In genomic region chr19:4173479-4174211, GRCh38 we compare ENCODE assay signal across 17 cellular contexts. TPM values are rescaled to one million over a fixed set of nuclear protein-coding genes. Genes with fewer than 3 reads are reported as not detected.
DNase-seq lines count a peak whose midpoint lies in the region; TF ChIP-seq lines count a peak whose summit lies in the region.
"Had no signal": no experiment of that assay in that cellular context is flagged by ENCODE, and none has a peak within 500 bp of the region (broad histone marks: within the 10 kb centered on the region; RNA-seq: fewer than 3 reads in every experiment).

No MANE protein-coding gene starts in this region.

- POLR2A ChIA-PET in SK-N-SH (lab: Yijun Ruan, JAX), result no interaction called here

- no peak overlapping the region for H3K9ac ChIP-seq in SK-N-SH
- H3K9ac ChIP-seq in iPS-15b (ENCODE audit: low read depth, low read length), result no peak overlapping the region
- no peak overlapping the region for H3K9ac ChIP-seq in parathyroid adenoma

- H3K4me2 ChIP-seq in SK-N-SH (peak overlapping the region; percentile 68), parathyroid adenoma (ENCODE audit: low read length) (no peak overlapping the region)

- H3K9me3 ChIP-seq in SK-N-SH (no peaks in the 10 kb centered on the region), iPS-15b (ENCODE audit: control insufficient read depth, insufficient read depth, low read length) (no peaks in the 10 kb centered on the region), parathyroid adenoma (ENCODE audit: control insufficient read depth, low read length) (no peaks in the 10 kb centered on the region), prostate gland (no peaks in the 10 kb centered on the region)
- H3K9me3 ChIP-seq: ascending aorta, right atrium auricular region, thoracic aorta had no signal

- H3F3A ChIP-seq in SK-N-SH (replicated peaks; ENCODE audit: insufficient read depth), result no peaks in the 10 kb centered on the region

- H3K4me1 ChIP-seq in SK-N-SH (ENCODE audit: control insufficient read depth in 1 of 2, insufficient read depth in 2 of 2, low read depth in 1 of 2, low read length in 1 of 2) (peaks cover 0 to 8% of the 10 kb centered on the region in 2 experiments; a peak in 1 of 4 replicates), iPS-15b (ENCODE audit: control insufficient read depth, insufficient read depth, low read length) (no peaks in the 10 kb centered on the region), parathyroid adenoma (peaks cover 2% of the 10 kb centered on the region), prostate gland (replicated peaks) (peaks cover 4% of the 10 kb centered on the region)
- H3K4me1 ChIP-seq: ascending aorta had no signal

- no peak for TF ChIP-seq RAD21 in SK-N-SH (IDR thresholded peaks at IDR 0.05; ENCODE audit: low read length)

- no peak overlapping the region for H3K27ac ChIP-seq in SK-N-SH (ENCODE audit: low read depth in 2 of 2, low read length in 1 of 2)
- H3K27ac ChIP-seq in parathyroid adenoma, result no peak overlapping the region
- H3K27ac ChIP-seq in prostate gland, result no peak overlapping the region
- H3K27ac ChIP-seq: ascending aorta, right atrium auricular region, thoracic aorta, VCaP had no signal

- H2AFZ ChIP-seq in SK-N-SH (ENCODE audit: low read depth) (no peak overlapping the region), parathyroid adenoma (peak overlapping the region; percentile 51)

- H4K20me1 ChIP-seq in SK-N-SH (ENCODE audit: insufficient read depth), result peaks cover 10% of the 10 kb centered on the region; the same call in 1 of the 2 replicates

- no peaks in the 10 kb centered on the region for H3K9me2 ChIP-seq in SK-N-SH

- TF ChIP-seq CTCF in SK-N-SH (IDR thresholded peaks at IDR 0.05), result no peak
- TF ChIP-seq CTCF in parathyroid adenoma (IDR thresholded peaks at IDR 0.05), result no peak
- TF ChIP-seq CTCF in prostate gland (IDR thresholded peaks at IDR 0.05), result no peak

- intact Hi-C loops in prostate gland (cut with DNase I), result no loop called here

- 48% methylated on average over 10 of the region's 11 CpGs for WGBS in SK-N-SH (ENCODE audit: low lambda C conversion rate)
- WGBS in prostate gland, result 35% methylated on average over 11 of the region's 11 CpGs

- TF ChIP-seq EP300 in SK-N-SH (IDR thresholded peaks at IDR 0.05; ENCODE audit: borderline replicate concordance in 1 of 2, low read depth in 1 of 2, low read length in 1 of 2), result no peak

- H3K36me3 ChIP-seq in SK-N-SH (replicated peaks in 1 of 2; ENCODE audit: control insufficient read depth in 1 of 2, insufficient read depth in 2 of 2, low read length in 1 of 2), result peaks cover 0 to 4% of the 10 kb centered on the region in 2 experiments
- peaks cover 2% of the 10 kb centered on the region for H3K36me3 ChIP-seq in iPS-15b (ENCODE audit: control insufficient read depth, insufficient read depth, low read length)
- H3K36me3 ChIP-seq in parathyroid adenoma (ENCODE audit: control insufficient read depth, insufficient read depth, low read length), result no peaks in the 10 kb centered on the region
- H3K36me3 ChIP-seq in prostate gland, result peaks cover 0 to 12% of the 10 kb centered on the region in 2 donors
- H3K36me3 ChIP-seq: right atrium auricular region had no signal

- H3K4me3 ChIP-seq in SK-N-SH (ENCODE audit: low read depth in 2 of 2, low read length in 1 of 2) (peak overlapping the region; percentile 24 to 44; a peak in 1 of 4 replicates), iPS-15b (ENCODE audit: low read depth, low read length) (peak overlapping the region; percentile 41), parathyroid adenoma (ENCODE audit: low read depth, low read length) (no peak overlapping the region), prostate gland (no peak overlapping the region)
- H3K4me3 ChIP-seq: ascending aorta, right atrium auricular region, thoracic aorta had no signal

- CTCF ChIA-PET in SK-N-SH (lab: Yijun Ruan, JAX), result interaction anchor here (0.7 to 1.5 kb wide), 4 partner anchors 9 to 59 kb away, joined by 3 to 5 read pairs (median 4); no protein-coding TSS in a partner anchor

- no peak for TF ChIP-seq POLR2A in prostate gland (IDR thresholded peaks at IDR 0.05)

- H3K79me2 ChIP-seq in SK-N-SH (ENCODE audit: insufficient read depth) (no peaks in the 10 kb centered on the region), parathyroid adenoma (no peaks in the 10 kb centered on the region)

- peaks cover 9% of the 10 kb centered on the region for H3K27me3 ChIP-seq in SK-N-SH (ENCODE audit: insufficient read depth)
- H3K27me3 ChIP-seq in iPS-15b (ENCODE audit: control insufficient read depth, insufficient read depth, low read length), result peaks cover 10% of the 10 kb centered on the region
- no peaks in the 10 kb centered on the region for H3K27me3 ChIP-seq in parathyroid adenoma (ENCODE audit: control insufficient read depth, insufficient read depth, low read length)
- H3K27me3 ChIP-seq in prostate gland (replicated peaks; ENCODE audit: insufficient read depth), result no peaks in the 10 kb centered on the region
- H3K27me3 ChIP-seq: ascending aorta, right atrium auricular region had no signal

- peak; percentile 56 for DNase-seq in SK-N-SH
- DNase-seq in prostate gland (ENCODE audit: low spot score), result no peak
- no peak for DNase-seq in inferior parietal cortex (ENCODE audit: extremely low spot score)
- DNase-seq: DMS153, KG1, NCI-H1694 treated with DMSO at 0.1 percent for 48 hours, NCI-H526 treated with DMSO at 0.1 percent for 48 hours had no signal

TF ChIP-seq in SK-N-SH, 30 proteins besides CTCF, POLR2A, EP300 and RAD21:
- no peak for TF ChIP-seq JUND (IDR thresholded peaks at IDR 0.05)
- no peak for TF ChIP-seq RXRA (IDR thresholded peaks at IDR 0.05; ENCODE audit: borderline replicate concordance, low read depth)
- no peak for TF ChIP-seq GATA2 (CRISPR knock-in tag; IDR thresholded peaks at IDR 0.05)
- TF ChIP-seq ELF1 (IDR thresholded peaks at IDR 0.05), result no peak
- TF ChIP-seq GABPA (IDR thresholded peaks at IDR 0.05; ENCODE audit: low read depth), result no peak
- no peak for TF ChIP-seq TAF1 (IDR thresholded peaks at IDR 0.05; ENCODE audit: borderline replicate concordance, low read depth, low read length)
- no peak for TF ChIP-seq NFIC (IDR thresholded peaks at IDR 0.05; ENCODE audit: borderline replicate concordance)
- no peak for TF ChIP-seq NRF1 (IDR thresholded peaks at IDR 0.05; ENCODE audit: low read depth, low read length)
- no peak for TF ChIP-seq TEAD4 (IDR thresholded peaks at IDR 0.05; ENCODE audit: borderline replicate concordance, insufficient read depth)
- TF ChIP-seq, protein P1, sequence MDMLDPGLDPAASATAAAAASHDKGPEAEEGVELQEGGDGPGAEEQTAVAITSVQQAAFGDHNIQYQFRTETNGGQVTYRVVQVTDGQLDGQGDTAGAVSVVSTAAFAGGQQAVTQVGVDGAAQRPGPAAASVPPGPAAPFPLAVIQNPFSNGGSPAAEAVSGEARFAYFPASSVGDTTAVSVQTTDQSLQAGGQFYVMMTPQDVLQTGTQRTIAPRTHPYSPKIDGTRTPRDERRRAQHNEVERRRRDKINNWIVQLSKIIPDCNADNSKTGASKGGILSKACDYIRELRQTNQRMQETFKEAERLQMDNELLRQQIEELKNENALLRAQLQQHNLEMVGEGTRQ (IDR thresholded peaks at IDR 0.05; ENCODE audit: borderline replicate concordance, low read depth, low read length), result no peak
- no peak for TF ChIP-seq RFX5 (IDR thresholded peaks at IDR 0.05; ENCODE audit: low read length)
TF ChIP-seq in SK-N-SH: peak in this region for 0.

RNA-seq across cellular contexts. Expression of gene SIRT6, which starts 8.7 kb away (rescaled TPM):
- 37.2 and 41.0 TPM in 2 replicates for polyA plus RNA-seq in SK-N-SH (2012; rRNA removed)
- polyA plus RNA-seq in SK-N-SH (2012; cell fraction: cytosol; rRNA removed), result 14.6 and 20.5 TPM in 2 replicates
- polyA plus RNA-seq in SK-N-SH (2012; cell fraction: nucleus; rRNA removed), result 121 and 130 TPM in 2 replicates
- 10 to 100 TPM; 23.5 to 37.3 TPM for total RNA-seq in prostate gland

RNA-seq across cellular contexts. Expression of gene ANKRD24, which starts 8.8 kb away (rescaled TPM):
- polyA plus RNA-seq in SK-N-SH (2012; rRNA removed), result 0.87 and 1.1 TPM in 2 replicates
- polyA plus RNA-seq in SK-N-SH (2012; cell fraction: cytosol; rRNA removed), result 0.38 and 0.42 TPM in 2 replicates
- polyA plus RNA-seq in SK-N-SH (2012; cell fraction: nucleus; rRNA removed), result 3.8 and 4.4 TPM in 2 replicates
- total RNA-seq in prostate gland, result 10 to 100 TPM in 1 of 2 donors, 1 to 10 TPM in 1; 3.6 to 12.0 TPM
- total RNA-seq: ascending aorta, epithelial cell of proximal tubule had no signal

RNA-seq across cellular contexts. Expression of gene CREB3L3, which starts 20.2 kb away (rescaled TPM):
- 0.05 TPM in 1 of 2 replicates, not detected in the other for polyA plus RNA-seq in SK-N-SH (2012; rRNA removed)
- 0.01 and 0.04 TPM in 2 replicates for polyA plus RNA-seq in SK-N-SH (2012; cell fraction: cytosol; rRNA removed)
- polyA plus RNA-seq in SK-N-SH (2012; cell fraction: nucleus; rRNA removed), result 0.06 and 0.08 TPM in 2 replicates
- not detected for total RNA-seq in prostate gland
- total RNA-seq: CD8-positive, alpha-beta T cell; epithelial cell of proximal tubule; kidney epithelial cell; omental fat pad; right atrium auricular region; thoracic aorta had no signal

RNA-seq across cellular contexts. Expression of gene MAP2K2, which starts 49.7 kb away (rescaled TPM):
- polyA plus RNA-seq in SK-N-SH (2012; rRNA removed), result 67.2 and 114 TPM in 2 replicates
- 55.7 and 82.6 TPM in 2 replicates for polyA plus RNA-seq in SK-N-SH (2012; cell fraction: cytosol; rRNA removed)
- 156 and 227 TPM in 2 replicates for polyA plus RNA-seq in SK-N-SH (2012; cell fraction: nucleus; rRNA removed)
- total RNA-seq in prostate gland, result 100 to 1,000 TPM; 104 to 145 TPM

RNA-seq across cellular contexts. Expression of gene EBI3, which starts 55.7 kb away (rescaled TPM):
- 3.6 and 3.7 TPM in 2 replicates for polyA plus RNA-seq in SK-N-SH (2012; rRNA removed)
- polyA plus RNA-seq in SK-N-SH (2012; cell fraction: cytosol; rRNA removed), result 2.1 and 2.6 TPM in 2 replicates
- 2.1 and 2.9 TPM in 2 replicates for polyA plus RNA-seq in SK-N-SH (2012; cell fraction: nucleus; rRNA removed)
- total RNA-seq in prostate gland, result 1 to 10 TPM; 3.0 to 5.7 TPM
- total RNA-seq: ascending aorta; CD8-positive, alpha-beta T cell had no signal

Comparison
In these comparisons a context has a peak if more than half of its experiments do, and no peak if none do; other contexts are left out.
1. H3K4me3 ChIP-seq: peak in SK-N-SH (2 of 2) and iPS-15b (single experiment); none in parathyroid adenoma (single experiment) and prostate gland (0 of 2).